8 cellular contexts compared by ENCODE assay signal in genomic region chr20:3045816-3046676, GRCh38. TPM values are rescaled to one million over a fixed set of nuclear protein-coding genes. Genes with fewer than 3 reads are reported as not detected.
A peak's percentile ranks its signal among the peaks of the same experiment; 100 is the strongest.
DNase-seq lines count a peak whose midpoint lies in the region; ATAC-seq and TF ChIP-seq lines count a peak whose summit lies in the region.

Gene MRPS26 (plus strand): TSS chr20:3046052. CDS start chr20:3046069, 17 bp downstream.

- H4K20me1 ChIP-seq in DND-41 (ENCODE audit: insufficient read depth, low read length): peaks cover 28% of the 10 kb centered on the region

- H3K14ac ChIP-seq in neuronal stem cell (ENCODE audit: low read length): peak within 1 kb of the TSS; percentile 97

- H3K79me2 ChIP-seq in DND-41 (ENCODE audit: insufficient read depth, low read length): peaks cover 17% of the 10 kb centered on the region

- H3K27me3 ChIP-seq in DND-41 (ENCODE audit: insufficient read depth, low read length, poor library complexity) (no peaks in the 10 kb centered on the region), neuronal stem cell (ENCODE audit: control insufficient read depth in 3 of 3, insufficient read depth in 3 of 3, low read depth in 1 of 3, low read length in 3 of 3) (no peaks in the 10 kb centered on the region), subcutaneous abdominal adipose tissue (ENCODE audit: control insufficient read depth in 5 of 5, insufficient read depth in 4 of 5, low read length in 5 of 5) (no peaks in the 10 kb centered on the region)

- peak within 1 kb of the TSS; percentile 34 for H2BK12ac ChIP-seq in neuronal stem cell (ENCODE audit: low read length)

- H3K36me3 ChIP-seq in DND-41 (ENCODE audit: insufficient read depth, low read length): peaks cover 38% of the 10 kb centered on the region
- peaks cover 19 to 45% of the 10 kb centered on the region in 2 donors for H3K36me3 ChIP-seq in neuronal stem cell (replicated peaks in 1 of 2; ENCODE audit: control insufficient read depth in 2 of 2, insufficient read depth in 2 of 2, low read length in 2 of 2)
- peaks cover 0 to 28% (median 26%) of the 10 kb centered on the region in 5 donors for H3K36me3 ChIP-seq in subcutaneous abdominal adipose tissue (ENCODE audit: control insufficient read depth in 5 of 5, insufficient read depth in 5 of 5, low read length in 5 of 5)

- H3K27ac ChIP-seq in DND-41 (ENCODE audit: low read length): peak within 1 kb of the TSS; percentile 81
- H3K27ac ChIP-seq in neuronal stem cell (replicated peaks; ENCODE audit: low read length): peak within 1 kb of the TSS; percentile 81
- peak within 1 kb of the TSS; percentile 67 for H3K27ac ChIP-seq in subcutaneous abdominal adipose tissue (ENCODE audit: low read depth, low read length)

- H3K4ac ChIP-seq in neuronal stem cell (ENCODE audit: low read length): peak within 1 kb of the TSS; percentile 70

- H2AK5ac ChIP-seq in neuronal stem cell (ENCODE audit: low read depth, low read length): peak within 1 kb of the TSS; percentile 76

- H3K9me3 ChIP-seq in DND-41 (ENCODE audit: insufficient read depth, low read length, severe bottlenecking): no peaks in the 10 kb centered on the region
- H3K9me3 ChIP-seq in neuronal stem cell (replicated peaks in 1 of 2; ENCODE audit: control insufficient read depth in 2 of 2, insufficient read depth in 1 of 2, low read depth in 1 of 2, low read length in 2 of 2): no peaks in the 10 kb centered on the region
- H3K9me3 ChIP-seq in subcutaneous abdominal adipose tissue (ENCODE audit: control insufficient read depth in 5 of 5, low read length in 5 of 5): no peaks in the 10 kb centered on the region

- ATAC-seq in DND-41 (ENCODE audit: insufficient read depth, low read depth) (peak; percentile 95), GM21576 (IDR thresholded peaks at IDR 0.05; ENCODE audit: unreplicated experiment) (peak; percentile 86)

- H3K4me1 ChIP-seq in DND-41 (ENCODE audit: insufficient read depth, low read length) (peaks cover 26% of the 10 kb centered on the region), neuronal stem cell (ENCODE audit: control insufficient read depth in 2 of 2, insufficient read depth in 1 of 2, low read depth in 1 of 2, low read length in 2 of 2) (peaks cover 6 to 9% of the 10 kb centered on the region in 2 donors), subcutaneous abdominal adipose tissue (ENCODE audit: control insufficient read depth in 5 of 5, insufficient read depth in 5 of 5, low read length in 5 of 5) (peaks cover 2 to 49% (median 42%) of the 10 kb centered on the region in 5 donors)

- H3K9ac ChIP-seq in DND-41 (ENCODE audit: low read depth, low read length) (peak within 1 kb of the TSS; percentile 91), neuronal stem cell (ENCODE audit: low read depth, low read length, poor library complexity) (peak within 1 kb of the TSS; percentile 99), subcutaneous abdominal adipose tissue (ENCODE audit: low read length in 5 of 5) (peak within 1 kb of the TSS; percentile 3 to 86 (median 70))

- H3K4me2 ChIP-seq in DND-41 (ENCODE audit: insufficient read depth, low read length) (peak within 1 kb of the TSS; percentile 91), neuronal stem cell (ENCODE audit: insufficient read depth, low read length, poor library complexity, severe bottlenecking) (peak within 1 kb of the TSS; percentile 85)

- H2BK15ac ChIP-seq in neuronal stem cell (ENCODE audit: low read length): peak within 1 kb of the TSS; percentile 49

- peak within 1 kb of the TSS; percentile 96 for H2AFZ ChIP-seq in DND-41 (ENCODE audit: low read depth, low read length)
- H2AFZ ChIP-seq in neuronal stem cell (ENCODE audit: low read length): peak within 1 kb of the TSS; percentile 99

- H2BK5ac ChIP-seq in neuronal stem cell (ENCODE audit: low read length): peak within 1 kb of the TSS; percentile 40

- H4K91ac ChIP-seq in neuronal stem cell (ENCODE audit: low read depth, low read length, poor library complexity): no peak within 1 kb of the TSS

- H3K23ac ChIP-seq in neuronal stem cell (ENCODE audit: low read depth, low read length, poor library complexity): peak within 1 kb of the TSS; percentile 96

- H3K4me3 ChIP-seq in DND-41 (ENCODE audit: low read depth in 1 of 2, low read length in 2 of 2) (peak within 1 kb of the TSS; percentile 95 to 97), neuronal stem cell (ENCODE audit: low read length in 2 of 2) (peak within 1 kb of the TSS; percentile 93 to 96), subcutaneous abdominal adipose tissue (ENCODE audit: low read depth in 1 of 5, low read length in 5 of 5) (peak within 1 kb of the TSS; percentile 74 to 93 (median 88))
- peak within 1 kb of the TSS; percentile 83 for H3K4me3 ChIP-seq in Jurkat, Clone E6-1 (ENCODE audit: low read length)

- peaks cover 3% of the 10 kb centered on the region for H3K79me1 ChIP-seq in neuronal stem cell (ENCODE audit: low read depth, low read length)

- no peak within 1 kb of the TSS for H4K8ac ChIP-seq in neuronal stem cell (ENCODE audit: low read depth, low read length)

- H2BK120ac ChIP-seq in neuronal stem cell (ENCODE audit: low read depth, low read length): peak within 1 kb of the TSS; percentile 84

- no CpG with 5 or more reads among the region's 104 CpGs for WGBS in neuronal stem cell (ENCODE audit: extremely low coverage in 2 of 2, insufficient read length in 2 of 2, insufficient replicate concordance in 1 of 2), 2 donors

- DNase-seq in DND-41 (peak; percentile 83), SHP77 treated with DMSO at 0.1 percent for 48 hours (lab: John Stamatoyannopoulos, UW) (peak; percentile 84), foreskin melanocyte (peak; percentile 82), neuronal stem cell (ENCODE audit: low spot score) (peak; percentile 90)
- DNase-seq in Jurkat, Clone E6-1 (ENCODE audit: low read depth, low spot score): peak; percentile 50
- peak; percentile 68 for DNase-seq in activated gamma-delta T cell treated with anti-CD3 and anti-CD28 coated beads, Interleukin-2, amount 50 U/mL, for 16 hours (ENCODE audit: low read depth)

- TF ChIP-seq CTCF in DND-41 (IDR thresholded peaks at IDR 0.05; ENCODE audit: borderline replicate concordance, extremely low read depth, low read length, poor library complexity, severe bottlenecking): peak; percentile 9

- peak within 1 kb of the TSS; percentile 97 for H3K18ac ChIP-seq in neuronal stem cell (ENCODE audit: low read length)

RNA-seq across cellular contexts. Expression of gene MRPS26, which starts in this region (rescaled TPM):
- 74.0 TPM for polyA plus RNA-seq in Jurkat, Clone E6-1 (2012; ENCODE audit: insufficient read depth, insufficient read length)
- 58.4 TPM for polyA plus RNA-seq in neuronal stem cell (2013, experiment 1 of 2)
- polyA plus RNA-seq in neuronal stem cell (2013, experiment 2 of 2): 57.2 TPM

Comparison
In these comparisons a context has a peak if more than half of its experiments do, and no peak if none do; other contexts are left out.
1. Peak in every context shown above with its lines: DNase-seq, ATAC-seq, H3K4me3 ChIP-seq and H3K27ac ChIP-seq.